In the genomic region with DNA sequence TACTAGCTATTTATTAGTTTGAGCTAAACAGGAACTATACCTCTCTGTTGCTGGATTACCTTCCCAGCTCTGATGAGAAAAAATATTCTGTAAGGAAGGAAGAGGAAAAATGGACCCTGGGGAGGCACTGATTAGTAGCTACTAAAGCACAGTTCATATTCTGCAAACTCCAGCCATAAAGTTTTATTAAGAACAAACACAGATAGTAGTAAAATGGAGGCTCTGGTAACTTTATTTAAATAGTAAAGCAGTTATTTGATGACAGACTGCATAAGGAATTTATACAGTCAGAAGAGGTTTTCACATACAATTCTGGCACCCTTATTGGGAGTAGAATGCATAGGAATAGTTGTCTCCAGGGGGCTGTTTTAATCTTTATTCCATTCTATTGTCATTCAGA, we compare ENCODE assay signal across 22 cellular contexts.
A peak's percentile ranks its signal among the peaks of the same experiment; 100 is the strongest.
DNase-seq lines count a peak whose midpoint lies in the region; ATAC-seq and TF ChIP-seq lines count a peak whose summit lies in the region.
"Had no signal": no experiment of that assay in that cellular context is flagged by ENCODE, and none has a peak within 500 bp of the region (broad histone marks: within the 10 kb centered on the region; RNA-seq: fewer than 3 reads in every experiment).

No MANE protein-coding gene starts in this region.

- H3K36me3 Mint-ChIP-seq in Calu3 (ENCODE audit: insufficient read depth, unreplicated experiment) (no peaks in the 10 kb centered on the region), WTC11 (no peaks in the 10 kb centered on the region)
- no peaks in the 10 kb centered on the region for H3K36me3 Mint-ChIP-seq in activated T-cell treated with anti-CD3 and anti-CD28 coated beads, Interleukin-2, amount 50 U/mL, for 72 hours (ENCODE audit: insufficient read depth in 2 of 2)

- BruUV-seq in Calu3 (replicated peaks; lab: Mats Ljungman, UMichigan), result no TSS peak

- H3K9ac ChIP-seq in HUES64 (ENCODE audit: low read depth, low read length), result no peak overlapping the region
- H3K9ac ChIP-seq in iPS-20b (ENCODE audit: low read depth, low read length), result no peak overlapping the region

- H3K36me3 ChIP-seq in HUES64 (ENCODE audit: insufficient read depth, low read length) (no peaks in the 10 kb centered on the region), iPS-20b (ENCODE audit: insufficient read depth, low read depth, low read length) (no peaks in the 10 kb centered on the region)
- H3K36me3 ChIP-seq: Peyer's patch, SJCRH30 had no signal

- POLR2A ChIA-PET in WTC11 (lab: Charles Lee), result no interaction called here

- H3K4me3 ChIP-seq in HUES64 (ENCODE audit: low read length) (no peak overlapping the region), iPS-20b (ENCODE audit: low read length) (peak overlapping the region; percentile 33; the same call in 1 of the 2 replicates)
- H3K4me3 ChIP-seq: GM12878, K562, Peyer's patch, SJCRH30 had no signal

- H3K27me3 ChIP-seq in HUES64 (ENCODE audit: insufficient read depth, low read length), result no peaks in the 10 kb centered on the region
- H3K27me3 ChIP-seq in iPS-20b (ENCODE audit: insufficient read depth, low read length), result no peaks in the 10 kb centered on the region
- H3K27me3 ChIP-seq: Peyer's patch, SJCRH30 had no signal

- H3K4me3 Mint-ChIP-seq in Calu3 (ENCODE audit: low read depth, unreplicated experiment) (no peak overlapping the region), WTC11 (no peak overlapping the region)
- no peak overlapping the region for H3K4me3 Mint-ChIP-seq in activated T-cell treated with anti-CD3 and anti-CD28 coated beads, Interleukin-2, amount 50 U/mL, for 72 hours

- H3K9me3 ChIP-seq in HUES64 (ENCODE audit: insufficient read depth, low read depth, low read length) (no peaks in the 10 kb centered on the region), iPS-20b (ENCODE audit: insufficient read depth, low read depth, low read length) (no peaks in the 10 kb centered on the region)
- H3K9me3 ChIP-seq: Peyer's patch, SJCRH30 had no signal

- no peak for TF ChIP-seq CTCF in Calu3 (IDR thresholded peaks at IDR 0.05; ENCODE audit: unreplicated experiment)
- TF ChIP-seq CTCF in WTC11 (IDR thresholded peaks at IDR 0.05), result no peak

- DNase-seq in Calu3 (no peak), WTC11 (ENCODE audit: low spot score) (no peak), NCI-H82 treated with DMSO at 0.1 percent for 48 hours (lab: John Stamatoyannopoulos, UW; ENCODE audit: unreplicated experiment) (no peak)
- DNase-seq in activated CD4-positive, alpha-beta T cell treated with anti-CD3 and anti-CD28 coated beads for 48 hours, result no peak
- no peak for DNase-seq in activated T-cell treated with anti-CD3 and anti-CD28 coated beads, Interleukin-2, amount 50 U/mL, for 72 hours
- DNase-seq: DMS79 treated with DMSO at 0.1 percent for 48 hours; MM.1S; NCI-H1048; NCI-H1417 treated with DMSO at 0.1 percent for 48 hours; NCI-H187 treated with DMSO at 0.1 percent for 48 hours; NCI-H2107; NCI-H510A; NCI-H748 treated with DMSO at 0.1 percent for 48 hours; NK-92 treated with Interleukin-12 subunit alpha and Interleukin-12 subunit beta, amount 100 ng/mL, for 24 hours; Peyer's patch; SJCRH30 had no signal

- H3K27ac Mint-ChIP-seq in Calu3 (ENCODE audit: unreplicated experiment) (peak overlapping the region; percentile 37), WTC11 (no peak overlapping the region)
- no peak overlapping the region for H3K27ac Mint-ChIP-seq in activated T-cell treated with anti-CD3 and anti-CD28 coated beads, Interleukin-2, amount 50 U/mL, for 72 hours

- H3K9me3 Mint-ChIP-seq in Calu3 (ENCODE audit: low read depth, unreplicated experiment), result peaks cover 6% of the 10 kb centered on the region
- H3K9me3 Mint-ChIP-seq in WTC11, result peaks cover 5% of the 10 kb centered on the region
- peaks cover 0 to 1% of the 10 kb centered on the region in 2 donors for H3K9me3 Mint-ChIP-seq in activated T-cell treated with anti-CD3 and anti-CD28 coated beads, Interleukin-2, amount 50 U/mL, for 72 hours

- intact Hi-C loops in Calu3 (cut with micrococcal nuclease; ENCODE audit: unreplicated experiment), result no loop called here

- CTCF ChIA-PET in Calu3 (lab: Charles Lee), result interaction anchor here (1.2 kb wide), 1 partner anchor 15 kb away, joined by 3 read pairs; no protein-coding TSS in a partner anchor
- CTCF ChIA-PET in WTC11 (lab: Charles Lee), result no interaction called here

- H3K27ac ChIP-seq in HUES64 (ENCODE audit: low read depth, low read length) (peak overlapping the region; percentile 46; the same call in 1 of the 2 replicates), iPS-20b (ENCODE audit: low read length) (no peak overlapping the region)
- H3K27ac ChIP-seq: C4-2B, Peyer's patch, SJCRH30 had no signal

- ATAC-seq in WTC11 (peak; percentile 26; the same call in 1 of the 2 replicates), HG03196 (IDR thresholded peaks at IDR 0.05; ENCODE audit: unreplicated experiment) (no peak)
- no peak for ATAC-seq in activated T-cell treated with anti-CD3 and anti-CD28 coated beads, Interleukin-2, amount 50 U/mL, for 72 hours (replicated peaks in 1 of 2)
- ATAC-seq: GM12878, K562 had no signal

- peaks cover 23% of the 10 kb centered on the region for H3K4me1 ChIP-seq in HUES64 (ENCODE audit: insufficient read depth, low read length)
- H3K4me1 ChIP-seq in iPS-20b (ENCODE audit: insufficient read depth, low read length), result peaks cover 24% of the 10 kb centered on the region
- H3K4me1 ChIP-seq: Peyer's patch, SJCRH30 had no signal

- peaks cover 10% of the 10 kb centered on the region for H3K4me1 Mint-ChIP-seq in Calu3 (ENCODE audit: low read depth, unreplicated experiment)
- H3K4me1 Mint-ChIP-seq in WTC11, result peaks cover 27% of the 10 kb centered on the region
- no peaks in the 10 kb centered on the region for H3K4me1 Mint-ChIP-seq in activated T-cell treated with anti-CD3 and anti-CD28 coated beads, Interleukin-2, amount 50 U/mL, for 72 hours (ENCODE audit: low read depth)

- H3K27me3 Mint-ChIP-seq in Calu3 (ENCODE audit: unreplicated experiment), result no peaks in the 10 kb centered on the region
- no peaks in the 10 kb centered on the region for H3K27me3 Mint-ChIP-seq in WTC11 (ENCODE audit: low read depth)
- H3K27me3 Mint-ChIP-seq in activated T-cell treated with anti-CD3 and anti-CD28 coated beads, Interleukin-2, amount 50 U/mL, for 72 hours (ENCODE audit: low read depth), result no peaks in the 10 kb centered on the region

TF ChIP-seq in WTC11, 78 proteins besides CTCF, POLR2A, EP300 and RAD21 (continues in another document):
- TF ChIP-seq MYBL2 (CRISPR knock-in tag; IDR thresholded peaks at IDR 0.05) (no peak), ESRRA (CRISPR knock-in tag; IDR thresholded peaks at IDR 0.05; ENCODE audit: borderline replicate concordance) (no peak), RELA (CRISPR knock-in tag; IDR thresholded peaks at IDR 0.05; ENCODE audit: borderline replicate concordance) (no peak), CREM (CRISPR knock-in tag; IDR thresholded peaks at IDR 0.05) (no peak), STAT6 (CRISPR knock-in tag; conservative IDR thresholded peaks at IDR 0.05; ENCODE audit: low read depth) (no peak), PRRX2 (CRISPR knock-in tag; IDR thresholded peaks at IDR 0.05) (no peak), HMGA2 (CRISPR knock-in tag; IDR thresholded peaks at IDR 0.05) (no peak), ZNF263 (CRISPR knock-in tag; IDR thresholded peaks at IDR 0.05; ENCODE audit: low read depth) (no peak), CDX4 (CRISPR knock-in tag; IDR thresholded peaks at IDR 0.05; ENCODE audit: borderline replicate concordance) (no peak), FOXK1 (CRISPR knock-in tag; IDR thresholded peaks at IDR 0.05) (no peak), ZNF396 (CRISPR knock-in tag; IDR thresholded peaks at IDR 0.05; ENCODE audit: borderline replicate concordance) (no peak), EMX1 (CRISPR knock-in tag; IDR thresholded peaks at IDR 0.05) (no peak), JUN (CRISPR knock-in tag; IDR thresholded peaks at IDR 0.05) (no peak)
- TF ChIP-seq, protein P1, sequence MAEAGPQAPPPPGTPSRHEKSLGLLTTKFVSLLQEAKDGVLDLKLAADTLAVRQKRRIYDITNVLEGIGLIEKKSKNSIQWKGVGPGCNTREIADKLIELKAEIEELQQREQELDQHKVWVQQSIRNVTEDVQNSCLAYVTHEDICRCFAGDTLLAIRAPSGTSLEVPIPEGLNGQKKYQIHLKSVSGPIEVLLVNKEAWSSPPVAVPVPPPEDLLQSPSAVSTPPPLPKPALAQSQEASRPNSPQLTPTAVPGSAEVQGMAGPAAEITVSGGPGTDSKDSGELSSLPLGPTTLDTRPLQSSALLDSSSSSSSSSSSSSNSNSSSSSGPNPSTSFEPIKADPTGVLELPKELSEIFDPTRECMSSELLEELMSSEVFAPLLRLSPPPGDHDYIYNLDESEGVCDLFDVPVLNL (CRISPR knock-in tag; IDR thresholded peaks at IDR 0.05; ENCODE audit: borderline replicate concordance, low read depth), result no peak
